14 cellular contexts compared by ENCODE assay signal in the genomic region with DNA sequence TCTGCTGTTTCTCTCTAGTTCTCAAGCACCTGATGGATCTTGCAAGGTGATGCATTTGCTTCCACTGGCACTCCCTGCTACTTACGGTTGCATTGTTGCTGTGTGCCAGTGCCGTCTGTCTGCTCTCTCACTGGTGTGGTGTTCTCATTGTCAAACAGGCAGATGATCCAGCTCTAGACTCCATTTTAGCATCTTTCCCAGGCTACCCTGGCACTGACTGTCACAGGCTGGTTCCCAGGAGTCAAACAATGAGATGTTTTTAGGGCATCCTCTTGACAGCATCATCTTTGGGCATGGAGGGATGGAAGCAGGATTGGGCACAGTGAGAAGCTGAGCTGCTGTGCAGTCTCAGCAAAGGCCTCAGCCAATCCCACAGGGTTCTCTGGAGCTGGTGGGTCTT. TPM values are rescaled to one million over a fixed set of nuclear protein-coding genes. Genes with fewer than 3 reads are reported as not detected.
"Had no signal": no experiment of that assay in that cellular context is flagged by ENCODE, and none has a peak within 500 bp of the region (broad histone marks: within the 10 kb centered on the region; RNA-seq: fewer than 3 reads in every experiment).

No MANE protein-coding gene starts in this region.

- H3K27me3 ChIP-seq: body of pancreas, right atrium auricular region, transverse colon had no signal

- H3K27me3 Mint-ChIP-seq: activated CD4-positive, alpha-beta T cell treated with anti-CD3 and anti-CD28 coated beads for 36 hours; activated CD8-positive, alpha-beta T cell treated with anti-CD3 and anti-CD28 coated beads for 36 hours; dendritic cell treated with granulocyte-macrophage colony-stimulating factor and Interleukin-4, amounts not matched to agents 40 ng/mL and 50 ng/mL, for 4 days; memory B cell had no signal

- DNase-seq: activated CD4-positive, alpha-beta T cell treated with anti-CD3 and anti-CD28 coated beads for 36 hours; activated CD8-positive, alpha-beta T cell treated with anti-CD3 and anti-CD28 coated beads for 36 hours; activated naive CD4-positive, alpha-beta T cell; body of pancreas; endodermal cell; left colon; T1000; transverse colon had no signal

- H3K27ac ChIP-seq: body of pancreas, parathyroid adenoma, right atrium auricular region, skin epidermis, transverse colon had no signal

- H3K9me3 Mint-ChIP-seq: activated CD8-positive, alpha-beta T cell treated with anti-CD3 and anti-CD28 coated beads for 36 hours; activated T-helper 1 cell treated with anti-CD3 and anti-CD28 coated beads, Interleukin-12 subunit alpha, Interleukin-12 subunit beta, Interleukin-2, Interleukin-4 antibody, amounts not matched to agents 30 ng/mL and 10 ng/mL and 1 ng/mL, durations not matched to agents 14 hours and 24 hours and 36 hours; dendritic cell treated with granulocyte-macrophage colony-stimulating factor and Interleukin-4, amounts not matched to agents 40 ng/mL and 50 ng/mL, for 4 days; endodermal cell; memory B cell had no signal

- H3K4me3 Mint-ChIP-seq: activated CD4-positive, alpha-beta T cell treated with anti-CD3 and anti-CD28 coated beads for 36 hours; activated CD8-positive, alpha-beta T cell treated with anti-CD3 and anti-CD28 coated beads for 36 hours; activated T-helper 1 cell treated with anti-CD3 and anti-CD28 coated beads, Interleukin-12 subunit alpha, Interleukin-12 subunit beta, Interleukin-2, Interleukin-4 antibody, amounts not matched to agents 30 ng/mL and 10 ng/mL and 1 ng/mL, durations not matched to agents 14 hours and 24 hours and 36 hours; dendritic cell treated with granulocyte-macrophage colony-stimulating factor and Interleukin-4, amounts not matched to agents 40 ng/mL and 50 ng/mL, for 4 days; endodermal cell; memory B cell had no signal

- H3K4me3 ChIP-seq: body of pancreas, right atrium auricular region, skin epidermis, transverse colon had no signal

- H3K4me1 Mint-ChIP-seq: endodermal cell had no signal

- H3K9me3 ChIP-seq: body of pancreas, right atrium auricular region, transverse colon had no signal

- ATAC-seq: activated CD4-positive, alpha-beta T cell treated with anti-CD3 and anti-CD28 coated beads for 36 hours; activated CD8-positive, alpha-beta T cell treated with anti-CD3 and anti-CD28 coated beads for 36 hours; body of pancreas; left colon had no signal

- H3K27ac Mint-ChIP-seq: activated CD4-positive, alpha-beta T cell treated with anti-CD3 and anti-CD28 coated beads for 36 hours; activated CD8-positive, alpha-beta T cell treated with anti-CD3 and anti-CD28 coated beads for 36 hours; activated T-helper 1 cell treated with anti-CD3 and anti-CD28 coated beads, Interleukin-12 subunit alpha, Interleukin-12 subunit beta, Interleukin-2, Interleukin-4 antibody, amounts not matched to agents 30 ng/mL and 10 ng/mL and 1 ng/mL, durations not matched to agents 14 hours and 24 hours and 36 hours; endodermal cell; memory B cell had no signal

- H3K4me1 ChIP-seq: parathyroid adenoma had no signal

RNA-seq across cellular contexts. Expression of gene CFAP90, which starts 30.9 kb away (rescaled TPM):
- total RNA-seq: activated CD4-positive, alpha-beta T cell treated with anti-CD3 and anti-CD28 coated beads for 36 hours; activated CD8-positive, alpha-beta T cell treated with anti-CD3 and anti-CD28 coated beads for 36 hours; activated T-helper 1 cell treated with anti-CD3 and anti-CD28 coated beads, Interleukin-12 subunit alpha, Interleukin-12 subunit beta, Interleukin-2, Interleukin-4 antibody, amounts not matched to agents 30 ng/mL and 10 ng/mL and 1 ng/mL, durations not matched to agents 14 hours and 24 hours and 36 hours; left colon; right atrium auricular region; transverse colon had no signal
